Comparison of ENCODE assay signal across 1 cellular context in genomic region chr2:149087751-149088150, GRCh38.
TF ChIP-seq lines count a peak whose summit lies in the region.

No MANE protein-coding gene starts in this region.

TF ChIP-seq in GM23338, 12 proteins besides CTCF, POLR2A, EP300 and RAD21 (continued from another document):
- TF ChIP-seq REST (IDR thresholded peaks at IDR 0.05; ENCODE audit: unreplicated experiment) (no peak), EZH2 (IDR thresholded peaks at IDR 0.05; ENCODE audit: low read depth, unreplicated experiment) (no peak), ETS1 (IDR thresholded peaks at IDR 0.05) (no peak), JUNB (IDR thresholded peaks at IDR 0.05; ENCODE audit: unreplicated experiment) (no peak), ZNF331 (CRISPR knock-in tag; IDR thresholded peaks at IDR 0.05; ENCODE audit: low read depth) (no peak)
TF ChIP-seq in GM23338: peak in this region for 0.
